ENCODE assay signal across 11 cellular contexts in genomic region chr4:8010618-8011017, GRCh38.
DNase-seq lines count a peak whose midpoint lies in the region; ATAC-seq and TF ChIP-seq lines count a peak whose summit lies in the region.
"Had no signal": no experiment of that assay in that cellular context is flagged by ENCODE, and none has a peak within 500 bp of the region (broad histone marks: within the 10 kb centered on the region; RNA-seq: fewer than 3 reads in every experiment).

No MANE protein-coding gene starts in this region.

- peak overlapping the region in 9 of 11 experiments; percentile 39 to 81 (median 61); a peak in 17 of 22 replicates for H3K4me2 ChIP-seq in BLaER1 treated with 17β-estradiol and CSF1 and Interleukin-3, amounts not matched to agents 10 nM and 100 nM

- H3K9me3 ChIP-seq in BLaER1 treated with 17β-estradiol and CSF1 and Interleukin-3, amounts not matched to agents 10 nM and 100 nM (replicated peaks in 1 of 11) = no peaks in the 10 kb centered on the region
- no peaks in the 10 kb centered on the region for H3K9me3 ChIP-seq in mesodermal cell (ENCODE audit: control insufficient read depth, low read length)

- no peaks in the 10 kb centered on the region for H3K36me3 ChIP-seq in BLaER1 treated with 17β-estradiol and CSF1 and Interleukin-3, amounts not matched to agents 10 nM and 100 nM
- no peaks in the 10 kb centered on the region for H3K36me3 ChIP-seq in mesodermal cell (ENCODE audit: control insufficient read depth, insufficient read depth, low read length)

- TF ChIP-seq CTCF in astrocyte of the spinal cord (IDR thresholded peaks at IDR 0.05; ENCODE audit: low read depth, low read length) = no peak

- peak overlapping the region in 4 of 11 experiments; percentile 35 to 69 (median 53); a peak in 5 of 22 replicates for H3K27ac ChIP-seq in BLaER1 treated with 17β-estradiol and CSF1 and Interleukin-3, amounts not matched to agents 10 nM and 100 nM
- H3K27ac ChIP-seq in mesodermal cell (ENCODE audit: low read depth, low read length, severe bottlenecking) = peak overlapping the region; percentile 23
- H3K27ac ChIP-seq: C4-2B had no signal

- no peaks in the 10 kb centered on the region for H3K27me3 ChIP-seq in BLaER1 treated with 17β-estradiol and CSF1 and Interleukin-3, amounts not matched to agents 10 nM and 100 nM

- in situ Hi-C loops in astrocyte of the spinal cord (cut with HindIII; ENCODE audit: low sequenced_read_pairs) = no loop called here

- H3K9ac ChIP-seq in BLaER1 treated with 17β-estradiol and CSF1 and Interleukin-3, amounts not matched to agents 10 nM and 100 nM = peak overlapping the region in 2 of 11 experiments; percentile 4 to 17; a peak in 1 of 22 replicates

- H3K4me1 ChIP-seq in BLaER1 treated with 17β-estradiol and CSF1 and Interleukin-3, amounts not matched to agents 10 nM and 100 nM = peaks cover 0 to 41% (median 38%) of the 10 kb centered on the region in 10 experiments; a peak in 17 of 20 replicates
- no peaks in the 10 kb centered on the region for H3K4me1 ChIP-seq in mesodermal cell (ENCODE audit: control insufficient read depth, insufficient read depth, low read length, poor library complexity, severe bottlenecking)

- ATAC-seq in GM21447 (IDR thresholded peaks at IDR 0.05; ENCODE audit: unreplicated experiment) = no peak

- WGBS in mesodermal cell (ENCODE audit: insufficient coverage in 2 of 2), 2 experiments = 61 to 67% methylated on average over 8 to 12 of the region's 12 CpGs

- DNase-seq in NCI-H1930 (lab: John Stamatoyannopoulos, UW) = peak; percentile 83 to 85
- DNase-seq in astrocyte of the spinal cord (ENCODE audit: low read depth, low spot score) = peak; percentile 61
- no peak for DNase-seq in HCEC 1CT
- no peak for DNase-seq in kidney glomerular epithelial cell (lab: John Stamatoyannopoulos, UW)
- DNase-seq in SW480 (ENCODE audit: low spot score) = no peak
- DNase-seq: activated effector memory CD4-positive, alpha-beta T cell treated with Interleukin-2 at 50 U/mL for 16 hours; left cardiac atrium had no signal

- no peak overlapping the region for H3K4me3 ChIP-seq in BLaER1 treated with 17β-estradiol and CSF1 and Interleukin-3, amounts not matched to agents 10 nM and 100 nM
- H3K4me3 ChIP-seq in astrocyte of the spinal cord (ENCODE audit: low read depth, low read length) (no peak overlapping the region), mesodermal cell (ENCODE audit: extremely low read depth, insufficient read depth, low read length, poor library complexity, severe bottlenecking) (no peak overlapping the region)

- H4K20me1 ChIP-seq in BLaER1 treated with 17β-estradiol and CSF1 and Interleukin-3, amounts not matched to agents 10 nM and 100 nM = peaks cover 0 to 9% (median 0%) of the 10 kb centered on the region in 11 experiments; a peak in 1 of 22 replicates

Comparison
In these comparisons a context has a peak if more than half of its experiments do, and no peak if none do; other contexts are left out.
1. DNase-seq: peak in NCI-H1930 (2 of 2) and astrocyte of the spinal cord (single experiment); none in HCEC 1CT (single experiment), kidney glomerular epithelial cell (single experiment) and SW480 (single experiment).